12 cellular contexts compared by ENCODE assay signal in the genomic region with DNA sequence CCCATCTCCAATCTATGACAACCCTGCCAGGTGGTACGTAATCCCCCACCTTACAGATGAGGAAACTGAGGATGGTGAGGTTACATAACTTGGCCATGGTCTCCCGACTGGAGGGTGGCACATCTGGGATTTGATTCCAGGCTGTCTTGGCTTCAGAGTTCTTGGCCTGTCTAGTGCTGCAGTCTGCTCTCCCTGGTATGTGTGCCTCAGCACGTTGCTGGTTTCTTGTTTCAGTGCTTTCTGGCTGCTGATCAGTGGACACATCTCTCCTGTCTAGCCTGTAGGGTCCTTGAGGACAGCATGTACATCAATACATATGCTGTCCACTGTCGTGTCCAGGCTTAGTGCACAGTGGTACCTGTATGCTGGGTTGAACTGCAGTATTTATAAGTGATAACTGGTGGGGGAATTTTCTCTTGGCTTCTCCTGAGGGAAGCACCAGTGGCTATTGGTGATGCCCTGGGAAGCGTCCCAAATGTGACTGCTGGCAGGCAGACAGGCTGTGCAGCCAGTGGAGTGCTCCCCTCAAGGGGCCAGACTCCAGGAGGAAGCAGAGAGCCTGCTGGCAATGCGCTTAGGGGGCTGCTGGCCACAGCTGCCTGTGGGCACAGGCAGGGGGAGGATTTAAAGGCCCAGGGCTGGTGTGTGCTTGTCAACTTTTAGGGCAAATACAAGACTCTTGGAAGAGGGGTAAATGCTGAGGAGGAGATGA. TPM values are rescaled to one million over a fixed set of nuclear protein-coding genes. Genes with fewer than 3 reads are reported as not detected.
DNase-seq lines count a peak whose midpoint lies in the region; ATAC-seq, FAIRE-seq and TF ChIP-seq lines count a peak whose summit lies in the region.
"Had no signal": no experiment of that assay in that cellular context is flagged by ENCODE, and none has a peak within 500 bp of the region (broad histone marks: within the 10 kb centered on the region; RNA-seq: fewer than 3 reads in every experiment).

No MANE protein-coding gene starts in this region.

- H2AFZ ChIP-seq in GM23248 = no peak overlapping the region

- no peak for FAIRE-seq in H54 (lab: Jason Lieb, UNC)
- FAIRE-seq: GM12878 had no signal

- no peak for TF ChIP-seq CTCF in sigmoid colon (IDR thresholded peaks at IDR 0.05)

- WGBS in GM23248 (ENCODE audit: low coverage in 1 of 2, low lambda C conversion rate in 2 of 2, missing lambda C conversion rate in 2 of 2), 2 experiments = 20 to 22% methylated on average over 6 of the region's 6 CpGs
- WGBS in sigmoid colon, 2 donors = 80 to 85% methylated on average over 6 of the region's 6 CpGs

- ATAC-seq in HG03432 (IDR thresholded peaks at IDR 0.05; ENCODE audit: unreplicated experiment) = no peak
- no peak for ATAC-seq in GM19463 (IDR thresholded peaks at IDR 0.05; ENCODE audit: unreplicated experiment)
- ATAC-seq: WTC11 had no signal

- peaks cover 16% of the 10 kb centered on the region; the same call in 1 of the 2 replicates for H4K20me1 ChIP-seq in GM23248 (ENCODE audit: insufficient read depth)

- peaks cover 70% of the 10 kb centered on the region for H3K79me2 ChIP-seq in GM23248 (ENCODE audit: insufficient read depth)

- peak overlapping the region; percentile 21 for H3K9ac ChIP-seq in GM23248

- H3K4me3 ChIP-seq in GM23248 (no peak overlapping the region), sigmoid colon (no peak overlapping the region)
- H3K4me3 ChIP-seq: GM12878 had no signal

- peaks cover 29% of the 10 kb centered on the region for H3F3A ChIP-seq in GM23248 (ENCODE audit: insufficient read depth)

- intact Hi-C loops in sigmoid colon (cut with DNase I) = no loop called here

- DNase-seq in GM23248 (peak; percentile 52), RPMI7951 (ENCODE audit: low read depth) (peak; percentile 62), globus pallidus (ENCODE audit: low spot score) (peak; percentile 69), sigmoid colon (no peak), NCI-H128 (lab: John Stamatoyannopoulos, UW; ENCODE audit: unreplicated experiment) (no peak), H54 (ENCODE audit: insufficient read length, low spot score) (no peak)
- DNase-seq: effector CD4-positive, alpha-beta T cell; NCI-H146 had no signal

- TF ChIP-seq EP300 in sigmoid colon (IDR thresholded peaks at IDR 0.05) = no peak

- TF ChIP-seq POLR2A in sigmoid colon (IDR thresholded peaks at IDR 0.05) (no peak), H54 (IDR thresholded peaks at IDR 0.05; ENCODE audit: low read depth, low read length) (no peak)

- in situ Hi-C loops in GM23248 (cut with MboI) = no loop called here

- H3K9me2 ChIP-seq in GM23248 (ENCODE audit: insufficient read depth) = no peaks in the 10 kb centered on the region

- H3K36me3 ChIP-seq in GM23248 (ENCODE audit: low read depth) = no peaks in the 10 kb centered on the region
- peaks cover 0 to 24% (median 1%) of the 10 kb centered on the region in 4 donors for H3K36me3 ChIP-seq in sigmoid colon

- peaks cover 15% of the 10 kb centered on the region for H3K4me1 ChIP-seq in GM23248 (ENCODE audit: insufficient read depth)
- H3K4me1 ChIP-seq in sigmoid colon = peaks cover 0 to 43% (median 32%) of the 10 kb centered on the region in 4 donors

- peak overlapping the region; percentile 68 for H3K27ac ChIP-seq in GM23248
- H3K27ac ChIP-seq in sigmoid colon = peak overlapping the region; percentile 41 to 75 (median 73)

- H3K9me3 ChIP-seq in GM23248 (ENCODE audit: low read depth) = no peaks in the 10 kb centered on the region
- H3K9me3 ChIP-seq in sigmoid colon = no peaks in the 10 kb centered on the region

- H3K27me3 ChIP-seq in GM23248 (replicated peaks; ENCODE audit: insufficient read depth) (no peaks in the 10 kb centered on the region), sigmoid colon (no peaks in the 10 kb centered on the region)

- peak overlapping the region; percentile 42 for H3K4me2 ChIP-seq in GM23248 (ENCODE audit: unreplicated experiment)

RNA-seq across cellular contexts. Expression of a gene that starts 14.4 kb away (rescaled TPM):
- 0.76 TPM in 1 of 2 replicates, not detected in the other for total RNA-seq in GM23248 (2014; rRNA removed; shearing (Covaris generic))
- polyA plus RNA-seq in GM23248 (2016; fragmentation: Nextera tagmentation; extraction: Ambion mirVana) (3.8 and 7.4 TPM in 2 replicates), sigmoid colon (1 to 10 TPM in 1 of 3 donors, not detected in 2; 2.1 TPM)
- 0.24 and 0.98 TPM in 2 replicates for total RNA-seq in RPMI7951 (2014; rRNA removed; shearing (Covaris generic))
- 1 to 10 TPM in 1 of 4 donors, under 1 TPM in 2, not detected in 1; 0.71 to 1.7 (median 0.82) TPM for total RNA-seq in sigmoid colon

RNA-seq across cellular contexts. Expression of a gene that starts 19.4 kb away (rescaled TPM):
- total RNA-seq in GM23248 (2014; rRNA removed; shearing (Covaris generic)) = 18.9 and 24.8 TPM in 2 replicates
- polyA plus RNA-seq in GM23248 (2016; fragmentation: Nextera tagmentation; extraction: Ambion mirVana) = 49.8 and 55.1 TPM in 2 replicates
- 75.7 and 107 TPM in 2 replicates for total RNA-seq in RPMI7951 (2014; rRNA removed; shearing (Covaris generic))
- 10 to 100 TPM; 37.1 to 61.0 (median 42.5) TPM for total RNA-seq in sigmoid colon
- polyA plus RNA-seq in sigmoid colon = 100 to 1,000 TPM; 170 to 200 (median 183) TPM

RNA-seq across cellular contexts. Expression of a gene that starts 24.2 kb away (rescaled TPM):
- 8.1 and 11.5 TPM in 2 replicates for total RNA-seq in GM23248 (2014; rRNA removed; shearing (Covaris generic))
- polyA plus RNA-seq in GM23248 (2016; fragmentation: Nextera tagmentation; extraction: Ambion mirVana) (22.7 and 23.6 TPM in 2 replicates), sigmoid colon (10 to 100 TPM; 22.2 to 29.2 (median 26.8) TPM)
- 4.7 and 5.5 TPM in 2 replicates for total RNA-seq in RPMI7951 (2014; rRNA removed; shearing (Covaris generic))
- 10 to 100 TPM; 13.9 to 20.8 (median 17.2) TPM for total RNA-seq in sigmoid colon

RNA-seq across cellular contexts. Expression of a gene that starts 26.6 kb away (rescaled TPM):
- 15.9 and 19.1 TPM in 2 replicates for total RNA-seq in GM23248 (2014; rRNA removed; shearing (Covaris generic))
- polyA plus RNA-seq in GM23248 (2016; fragmentation: Nextera tagmentation; extraction: Ambion mirVana) (5.3 and 5.4 TPM in 2 replicates), sigmoid colon (1 to 10 TPM in 2 of 3 donors, under 1 TPM in 1; 0.60 to 5.5 (median 1.6) TPM)
- total RNA-seq in RPMI7951 (2014; rRNA removed; shearing (Covaris generic)) = 3.1 and 6.0 TPM in 2 replicates
- 10 to 100 TPM; 10.4 to 31.0 (median 15.2) TPM for total RNA-seq in sigmoid colon

RNA-seq across cellular contexts. Expression of a gene that starts 32.6 kb away (rescaled TPM):
- total RNA-seq in GM23248 (2014; rRNA removed; shearing (Covaris generic)) = not detected in 2 replicates
- polyA plus RNA-seq in GM23248 (2016; fragmentation: Nextera tagmentation; extraction: Ambion mirVana) (not detected in 2 replicates), sigmoid colon (1 to 10 TPM in 1 of 3 donors, not detected in 2; 1.1 TPM)
- total RNA-seq in RPMI7951 (2014; rRNA removed; shearing (Covaris generic)) = 1.3 TPM in 1 of 2 replicates, not detected in the other
- not detected for total RNA-seq in sigmoid colon

Comparison
In these comparisons a context has a peak if more than half of its experiments do, and no peak if none do; other contexts are left out.
1. DNase-seq: peak in GM23248 (single experiment), RPMI7951 (single experiment) and globus pallidus (single experiment); none in sigmoid colon (single experiment), NCI-H128 (single experiment) and H54 (single experiment).